ENCODE assay signal across 1 cellular context in genomic region chr2:100083421-100084216, GRCh38. TPM values are rescaled to one million over a fixed set of nuclear protein-coding genes. Genes with fewer than 3 reads are reported as not detected.
"Had no signal": no experiment of that assay in that cellular context is flagged by ENCODE, and none has a peak within 500 bp of the region (broad histone marks: within the 10 kb centered on the region; RNA-seq: fewer than 3 reads in every experiment).

No MANE protein-coding gene starts in this region.

RNA-seq across cellular contexts. Expression of gene AFF3, which starts 58.8 kb away (rescaled TPM):
- total RNA-seq: myocyte had no signal
